Comparison of ENCODE assay signal across 14 cellular contexts in genomic region chr3:130854208-130854864, GRCh38. TPM values are rescaled to one million over a fixed set of nuclear protein-coding genes. Genes with fewer than 3 reads are reported as not detected.
DNase-seq lines count a peak whose midpoint lies in the region; ATAC-seq and TF ChIP-seq lines count a peak whose summit lies in the region.
"Had no signal": no experiment of that assay in that cellular context is flagged by ENCODE, and none has a peak within 500 bp of the region (broad histone marks: within the 10 kb centered on the region; RNA-seq: fewer than 3 reads in every experiment).

No MANE protein-coding gene starts in this region.

- H3K4me2 ChIP-seq in KMS-11 = peak overlapping the region; percentile 91

- no peak for TF ChIP-seq CTCF in KMS-11 (conservative IDR thresholded peaks at IDR 0.05; ENCODE audit: low read depth, low read length)

- peaks cover 28% of the 10 kb centered on the region for H4K20me1 ChIP-seq in KMS-11 (ENCODE audit: insufficient read depth)

- no peaks in the 10 kb centered on the region for H3K36me3 Mint-ChIP-seq in immature natural killer cell

- H3K27ac ChIP-seq in KMS-11 = peak overlapping the region; percentile 98
- H3K27ac ChIP-seq: C4-2B, cardiac muscle cell, thyroid gland had no signal

- no peak overlapping the region for H2AFZ ChIP-seq in KMS-11 (ENCODE audit: low read depth)

- peaks cover 10 to 13% of the 10 kb centered on the region in 2 donors for H3K4me1 Mint-ChIP-seq in immature natural killer cell

- DNase-seq in immature natural killer cell = no peak
- no peak for DNase-seq in NCI-H1436 (lab: John Stamatoyannopoulos, UW)
- no peak for DNase-seq in NCI-H2081 (lab: John Stamatoyannopoulos, UW)
- no peak for DNase-seq in Kasumi-1 (lab: John Stamatoyannopoulos, UW)
- DNase-seq: activated CD4-positive, alpha-beta T cell treated with anti-CD3 and anti-CD28 coated beads for 48 hours; activated gamma-delta T cell; thyroid gland had no signal

- peak overlapping the region; percentile 84 for H3K4me3 ChIP-seq in KMS-11 (IDR thresholded peaks at IDR 0.05; ENCODE audit: insufficient read depth, low read depth, low read length)
- H3K4me3 ChIP-seq: cardiac muscle cell, thyroid gland had no signal

- no peak overlapping the region for H3K4me3 Mint-ChIP-seq in immature natural killer cell

- no peaks in the 10 kb centered on the region for H3K36me3 ChIP-seq in KMS-11 (ENCODE audit: insufficient read depth)
- H3K36me3 ChIP-seq: cardiac muscle cell, thyroid gland had no signal

- peaks cover 61% of the 10 kb centered on the region for H3K4me1 ChIP-seq in KMS-11 (ENCODE audit: low read depth, poor library complexity, severe bottlenecking)
- H3K4me1 ChIP-seq: thyroid gland had no signal

- H3K27me3 ChIP-seq in KMS-11 (ENCODE audit: insufficient read depth, low read depth) = no peaks in the 10 kb centered on the region
- H3K27me3 ChIP-seq: cardiac muscle cell, thyroid gland had no signal

- H3K9me3 Mint-ChIP-seq in immature natural killer cell = no peaks in the 10 kb centered on the region

- ATAC-seq in GM18858 (IDR thresholded peaks at IDR 0.05; ENCODE audit: unreplicated experiment) (peak; percentile 23), GM21360 (IDR thresholded peaks at IDR 0.05; ENCODE audit: unreplicated experiment) (peak; percentile 40), HG02885 (IDR thresholded peaks at IDR 0.05; ENCODE audit: poor library complexity, unreplicated experiment) (peak; percentile 53)
- ATAC-seq: SK-N-SH treated with all-trans-retinoic acid at 6 μM for 48 hours had no signal

- peak overlapping the region; percentile 97 for H3K9ac ChIP-seq in KMS-11

- peaks cover 89% of the 10 kb centered on the region for H3K79me2 ChIP-seq in KMS-11 (ENCODE audit: insufficient read depth, low read depth)

- no peak overlapping the region for H3K27ac Mint-ChIP-seq in immature natural killer cell

- H3K27me3 Mint-ChIP-seq in immature natural killer cell (ENCODE audit: low read depth in 3 of 3) = peaks cover 0 to 6% (median 1%) of the 10 kb centered on the region in 3 donors

RNA-seq across cellular contexts. Expression of gene ATP2C1, which starts 39.5 kb away (rescaled TPM):
- polyA plus RNA-seq in immature natural killer cell = 10 to 100 TPM in 2 of 3 donors, 1 to 10 TPM in 1; 7.7 to 14.0 (median 13.8) TPM
